In genomic region chr7:4416436-4417092, GRCh38 we compare ENCODE assay signal across 12 cellular contexts.
DNase-seq lines count a peak whose midpoint lies in the region; ATAC-seq and TF ChIP-seq lines count a peak whose summit lies in the region.
"Had no signal": no experiment of that assay in that cellular context is flagged by ENCODE, and none has a peak within 500 bp of the region (broad histone marks: within the 10 kb centered on the region; RNA-seq: fewer than 3 reads in every experiment).

No MANE protein-coding gene starts in this region.

- no peaks in the 10 kb centered on the region for H3K36me3 Mint-ChIP-seq in activated naive CD4-positive, alpha-beta T cell treated with anti-CD3 and anti-CD28 coated beads for 36 hours (ENCODE audit: low read depth)
- peaks cover 8 to 9% of the 10 kb centered on the region in 2 donors for H3K36me3 Mint-ChIP-seq in activated naive CD4-positive, alpha-beta T cell treated with anti-CD3 and anti-CD28 coated beads, Interleukin-2, amount 50 U/mL, for 72 hours

- H3K27me3 ChIP-seq in testis: no peaks in the 10 kb centered on the region

- peak overlapping the region; percentile 17 for H3K4me3 Mint-ChIP-seq in activated naive CD4-positive, alpha-beta T cell treated with anti-CD3 and anti-CD28 coated beads for 36 hours

- no peak for TF ChIP-seq POLR2A in testis (IDR thresholded peaks at IDR 0.05)

- no peak overlapping the region for H3K4me3 ChIP-seq in fibroblast of pulmonary artery (replicated peaks; ENCODE audit: low read depth, low read length)
- H3K4me3 ChIP-seq in testis: peak overlapping the region; percentile 34 to 40

- no peaks in the 10 kb centered on the region for H3K9me3 ChIP-seq in testis

- no peaks in the 10 kb centered on the region for H3K36me3 ChIP-seq in testis (ENCODE audit: low read depth, missing control alignments)

- no peak for ATAC-seq in activated naive CD4-positive, alpha-beta T cell treated with anti-CD3 and anti-CD28 coated beads, Interleukin-2, amount 50 U/mL, for 72 hours
- ATAC-seq: T-cell had no signal

- H3K9me3 Mint-ChIP-seq in activated naive CD4-positive, alpha-beta T cell treated with anti-CD3 and anti-CD28 coated beads for 36 hours: peaks cover 16% of the 10 kb centered on the region
- H3K9me3 Mint-ChIP-seq in activated naive CD4-positive, alpha-beta T cell treated with anti-CD3 and anti-CD28 coated beads, Interleukin-2, amount 50 U/mL, for 72 hours: peaks cover 14 to 25% of the 10 kb centered on the region in 2 donors

- 20 to 25% methylated on average over 25 of the region's 25 CpGs for WGBS in testis, 2 donors

- H3K27ac ChIP-seq in testis: no peak overlapping the region
- H3K27ac ChIP-seq: epithelial cell of prostate had no signal

- H3K4me1 Mint-ChIP-seq in activated naive CD4-positive, alpha-beta T cell treated with anti-CD3 and anti-CD28 coated beads for 36 hours (ENCODE audit: low read depth): no peaks in the 10 kb centered on the region

- CTCF ChIA-PET in activated naive CD4-positive, alpha-beta T cell treated with anti-CD3 and anti-CD28 coated beads for 36 hours (lab: Charles Lee): interaction anchor here (0.7 kb wide), 1 partner anchor 69 kb away, joined by 4 read pairs; no protein-coding TSS in a partner anchor
- CTCF ChIA-PET in GM10248 (lab: Yijun Ruan, JAX): no interaction called here

- H3K4me1 ChIP-seq in testis: no peaks in the 10 kb centered on the region

- H3K27ac Mint-ChIP-seq in activated naive CD4-positive, alpha-beta T cell treated with anti-CD3 and anti-CD28 coated beads for 36 hours: no peak overlapping the region
- no peak overlapping the region for H3K27ac Mint-ChIP-seq in activated naive CD4-positive, alpha-beta T cell treated with anti-CD3 and anti-CD28 coated beads, Interleukin-2, amount 50 U/mL, for 72 hours
- H3K27ac Mint-ChIP-seq: T-cell had no signal

- H3K27me3 Mint-ChIP-seq in activated naive CD4-positive, alpha-beta T cell treated with anti-CD3 and anti-CD28 coated beads for 36 hours (ENCODE audit: low read depth): peaks cover 11% of the 10 kb centered on the region

- no peak for DNase-seq in activated naive CD4-positive, alpha-beta T cell treated with anti-CD3 and anti-CD28 coated beads for 36 hours
- no peak for DNase-seq in activated naive CD4-positive, alpha-beta T cell treated with anti-CD3 and anti-CD28 coated beads, Interleukin-2, amount 50 U/mL, for 72 hours (ENCODE audit: low spot score in 2 of 2)
- DNase-seq in NCI-H526 (lab: John Stamatoyannopoulos, UW): peak; percentile 15 to 64
- DNase-seq in fibroblast of pulmonary artery (ENCODE audit: low read depth): peak; percentile 18
- peak; percentile 69 for DNase-seq in testis
- no peak for DNase-seq in SKM-1 treated with dmso at 0.1 percent for 144 hours (lab: John Stamatoyannopoulos, UW; ENCODE audit: unreplicated experiment)
- DNase-seq in GM10248 (ENCODE audit: extremely low spot score): no peak
- no peak for DNase-seq in H4 (ENCODE audit: low spot score)
- DNase-seq: C1 segment of cervical spinal cord, KG1, T-cell had no signal

- TF ChIP-seq CTCF in fibroblast of pulmonary artery (IDR thresholded peaks at IDR 0.05; ENCODE audit: low read length, missing control alignments) (no peak), testis (IDR thresholded peaks at IDR 0.05) (no peak), GM10248 (IDR thresholded peaks at IDR 0.05; ENCODE audit: control extremely low read depth, extremely low read depth, low read depth, missing control alignments) (no peak)

- POLR2A ChIA-PET in GM10248 (lab: Yijun Ruan, JAX): no interaction called here

- intact Hi-C loops in activated naive CD4-positive, alpha-beta T cell treated with anti-CD3 and anti-CD28 coated beads for 36 hours (cut with micrococcal nuclease): no loop called here
- intact Hi-C loops in testis (cut with DNase I; ENCODE audit: low total_unique reads): no loop called here

Comparison
In these comparisons a context has a peak if more than half of its experiments do, and no peak if none do; other contexts are left out.
1. DNase-seq: peak in NCI-H526 (2 of 2), fibroblast of pulmonary artery (single experiment) and testis (single experiment); none in activated naive CD4-positive, alpha-beta T cell treated with anti-CD3 and anti-CD28 coated beads for 36 hours (single experiment), activated naive CD4-positive, alpha-beta T cell treated with anti-CD3 and anti-CD28 coated beads, Interleukin-2, amount 50 U/mL, for 72 hours (0 of 2), SKM-1 treated with dmso at 0.1 percent for 144 hours (single experiment), GM10248 (single experiment) and H4 (single experiment).